8 cellular contexts compared by ENCODE assay signal in the genomic region with DNA sequence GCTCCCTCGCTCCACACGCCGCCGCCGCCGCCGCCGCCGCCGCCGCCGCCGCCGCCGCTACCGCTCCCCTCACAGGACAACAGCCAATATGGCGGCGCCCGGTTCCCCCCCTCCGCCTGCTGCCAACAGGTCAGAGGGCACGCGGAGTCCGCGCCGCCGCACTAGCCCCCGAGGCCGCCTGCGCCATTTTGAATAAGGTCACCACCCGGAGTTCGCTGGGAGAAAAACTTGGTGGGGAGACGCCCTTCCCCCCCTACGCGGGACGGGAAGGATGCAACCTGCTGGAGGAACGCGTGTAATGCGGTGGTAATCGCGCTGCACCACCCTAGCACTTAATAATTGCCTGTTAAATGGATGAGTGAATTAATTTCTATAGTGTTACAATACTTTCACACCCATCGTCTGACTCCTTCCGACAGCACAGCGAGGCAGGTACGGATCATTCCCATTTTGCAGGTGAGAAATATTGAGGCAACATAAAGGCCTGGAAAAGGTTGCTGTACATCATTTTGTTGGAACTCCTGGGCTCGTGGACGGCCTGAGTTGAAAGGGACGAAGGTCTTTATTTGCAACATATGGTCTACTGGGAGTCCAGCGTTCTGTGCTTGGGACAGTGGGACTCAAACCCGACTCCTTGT. TPM values are rescaled to one million over a fixed set of nuclear protein-coding genes. Genes with fewer than 3 reads are reported as not detected.
DNase-seq lines count a peak whose midpoint lies in the region; ATAC-seq and TF ChIP-seq lines count a peak whose summit lies in the region.

FAM193B (minus strand) TSS at position 90 of the 638 bp plus-strand sequence. CDS start 105 bp downstream, outside the sequence.

- 16% methylated on average over 42 of the region's 49 CpGs for WGBS in HUES64

- H3K27ac ChIP-seq in HUES64 (ENCODE audit: low read depth, low read length), result peak within 1 kb of the TSS; percentile 69
- H3K27ac ChIP-seq in OCI-LY3 (ENCODE audit: low read length), result no peak within 1 kb of the TSS

- H3K4me3 ChIP-seq in HUES64 (ENCODE audit: low read length) (peak within 1 kb of the TSS; percentile 91), OCI-LY3 (ENCODE audit: low read length) (peak within 1 kb of the TSS; percentile 97), epithelial cell of esophagus (ENCODE audit: low read length) (peak within 1 kb of the TSS; percentile 74), mucosa of descending colon (peak within 1 kb of the TSS; percentile 86)

- H3K4me1 ChIP-seq in HUES64 (ENCODE audit: insufficient read depth, low read length) (0 out of 2 replicates have a peak, but pooled peaks cover 3% of the 10 kb centered on the region), OCI-LY3 (ENCODE audit: low read length) (peaks cover 9% of the 10 kb centered on the region), mucosa of descending colon (ENCODE audit: low read depth) (peaks cover 8% of the 10 kb centered on the region)

- peak; percentile 92 for ATAC-seq in GM21423 (IDR thresholded peaks at IDR 0.05; ENCODE audit: unreplicated experiment)
- peak; percentile 96 for ATAC-seq in mucosa of descending colon

- peaks cover 36% of the 10 kb centered on the region for H3K79me2 ChIP-seq in OCI-LY3 (ENCODE audit: low read length)

- no peak for TF ChIP-seq CTCF in OCI-LY3 (IDR thresholded peaks at IDR 0.05; ENCODE audit: low read depth, low read length)
- TF ChIP-seq CTCF in epithelial cell of esophagus (IDR thresholded peaks at IDR 0.05; ENCODE audit: insufficient read depth, low read depth, low read length, missing control alignments), result peak; percentile 41
- no peak for TF ChIP-seq CTCF in mucosa of descending colon (IDR thresholded peaks at IDR 0.05)

- intact Hi-C loops in mucosa of descending colon (cut with DNase I, micrococcal nuclease), result no loop called here

- H2AFZ ChIP-seq in OCI-LY3 (ENCODE audit: low read depth, low read length), result peak within 1 kb of the TSS; percentile 98

- peaks cover 13% of the 10 kb centered on the region; the same call in 1 of the 2 replicates for H4K20me1 ChIP-seq in OCI-LY3 (ENCODE audit: insufficient read depth, low read length)

- H3K36me3 ChIP-seq in HUES64 (ENCODE audit: insufficient read depth, low read length) (peaks cover 29% of the 10 kb centered on the region), OCI-LY3 (replicated peaks; ENCODE audit: low read depth, low read length) (peaks cover 15% of the 10 kb centered on the region), mucosa of descending colon (ENCODE audit: low read depth) (no peaks in the 10 kb centered on the region)

- H3K9me3 ChIP-seq in HUES64 (ENCODE audit: insufficient read depth, low read depth, low read length) (no peaks in the 10 kb centered on the region), OCI-LY3 (ENCODE audit: insufficient read depth, low read length) (no peaks in the 10 kb centered on the region), mucosa of descending colon (no peaks in the 10 kb centered on the region)

- H3K27me3 ChIP-seq in HUES64 (ENCODE audit: insufficient read depth, low read length), result no peaks in the 10 kb centered on the region
- no peaks in the 10 kb centered on the region for H3K27me3 ChIP-seq in OCI-LY3 (ENCODE audit: low read depth, low read length)

- peak; percentile 95 for DNase-seq in D341Med (ENCODE audit: low spot score)
- DNase-seq in activated T-cell treated with anti-CD3 and anti-CD28 coated beads for 24 hours (ENCODE audit: low read depth), result peak; percentile 94
- peak; percentile 92 for DNase-seq in epithelial cell of esophagus (ENCODE audit: low read depth)
- peak; percentile 96 to 98 (median 97) for DNase-seq in mucosa of descending colon
- DNase-seq in stimulated activated CD8-positive, alpha-beta memory T cell treated with anti-CD3 and anti-CD28 coated beads, Interleukin-4, amount 100 ng/mL, for 1 hour (ENCODE audit: low read depth in 2 of 2, low spot score in 1 of 2), result peak; percentile 89

- peak within 1 kb of the TSS; percentile 94 for H3K4me2 ChIP-seq in OCI-LY3 (ENCODE audit: low read length)

- H3K9ac ChIP-seq in HUES64 (ENCODE audit: low read depth, low read length), result peak within 1 kb of the TSS; percentile 77
- H3K9ac ChIP-seq in OCI-LY3 (ENCODE audit: low read length), result peak within 1 kb of the TSS; percentile 85

RNA-seq across cellular contexts. Expression of gene FAM193B, which starts in this region (rescaled TPM):
- 46.4 TPM for polyA plus RNA-seq in HUES64 (2013, experiment 1 of 2)
- polyA plus RNA-seq in HUES64 (2013, experiment 2 of 2), result 37.8 TPM
- total RNA-seq in mucosa of descending colon, result 10 to 100 TPM; 57.7 to 83.9 (median 75.2) TPM
